15 cellular contexts compared by ENCODE assay signal in genomic region chr3:78565712-78566111, GRCh38.
DNase-seq lines count a peak whose midpoint lies in the region; TF ChIP-seq lines count a peak whose summit lies in the region.
"Had no signal": no experiment of that assay in that cellular context is flagged by ENCODE, and none has a peak within 500 bp of the region (broad histone marks: within the 10 kb centered on the region; RNA-seq: fewer than 3 reads in every experiment).

No MANE protein-coding gene starts in this region.

- H3K4me1 ChIP-seq in endodermal cell (ENCODE audit: control insufficient read depth, insufficient read depth, low read length), result no peaks in the 10 kb centered on the region
- H3K4me1 ChIP-seq: A549, Caco-2 had no signal

- H3K27ac Mint-ChIP-seq in endodermal cell, result no peak overlapping the region
- H3K27ac Mint-ChIP-seq: CD4-positive, alpha-beta T cell; HFFc6 had no signal

- peaks cover 31% of the 10 kb centered on the region for H3K9me3 Mint-ChIP-seq in endodermal cell
- H3K9me3 Mint-ChIP-seq: HFFc6 had no signal

- no peaks in the 10 kb centered on the region for H3K36me3 ChIP-seq in endodermal cell (ENCODE audit: control insufficient read depth, insufficient read depth, low read length)

- DNase-seq in RKO (ENCODE audit: low spot score) (peak; percentile 32), epithelial cell of prostate (ENCODE audit: low read depth, low spot score) (peak; percentile 10), iris pigment epithelial cell (ENCODE audit: low read depth) (peak; percentile 28), endodermal cell (no peak), 8988T (no peak), NCI-H1092 (lab: John Stamatoyannopoulos, UW) (no peak), superior temporal gyrus (ENCODE audit: extremely low spot score) (no peak)
- DNase-seq: AML-193; Caco-2; CD4-positive, alpha-beta T cell; GOT3; H7; HFFc6 had no signal

- 91 to 100% methylated on average over 1 of the region's 1 CpG for WGBS in endodermal cell (ENCODE audit: insufficient coverage in 1 of 2, insufficient read length in 1 of 2), 2 experiments

- H3K36me3 Mint-ChIP-seq in endodermal cell (ENCODE audit: low read depth), result no peaks in the 10 kb centered on the region

- no peaks in the 10 kb centered on the region for H3K27me3 ChIP-seq in endodermal cell (ENCODE audit: control insufficient read depth, insufficient read depth, low read length, poor library complexity, severe bottlenecking)

- no peaks in the 10 kb centered on the region for H3K27me3 Mint-ChIP-seq in endodermal cell (ENCODE audit: insufficient read depth)
- H3K27me3 Mint-ChIP-seq: CD4-positive, alpha-beta T cell had no signal

- no peak for TF ChIP-seq CTCF in endodermal cell (conservative IDR thresholded peaks at IDR 0.05)

- no peak overlapping the region for H3K4me3 Mint-ChIP-seq in endodermal cell
- H3K4me3 Mint-ChIP-seq: CD4-positive, alpha-beta T cell; HFFc6 had no signal

- peaks cover 3% of the 10 kb centered on the region for H3K4me1 Mint-ChIP-seq in endodermal cell

- H3K27ac ChIP-seq in epithelial cell of prostate, result no peak overlapping the region
- H3K27ac ChIP-seq in endodermal cell (ENCODE audit: low read depth, low read length), result no peak overlapping the region
- H3K27ac ChIP-seq: A549, C4-2B had no signal

- H3K9ac ChIP-seq in endodermal cell (ENCODE audit: extremely low read depth, low read length, poor library complexity, severe bottlenecking), result no peak overlapping the region

- H3K9me3 ChIP-seq in endodermal cell (ENCODE audit: control insufficient read depth, low read length), result peaks cover 8% of the 10 kb centered on the region
- H3K9me3 ChIP-seq: A549, Caco-2 had no signal

- H3K4me3 ChIP-seq in endodermal cell (ENCODE audit: low read length), result no peak overlapping the region
- H3K4me3 ChIP-seq: A549 had no signal

Comparison
In these comparisons a context has a peak if more than half of its experiments do, and no peak if none do; other contexts are left out.
1. DNase-seq: peak in RKO (single experiment), epithelial cell of prostate (single experiment) and iris pigment epithelial cell (single experiment); none in endodermal cell (single experiment), 8988T (single experiment), NCI-H1092 (single experiment) and superior temporal gyrus (single experiment).